ENCODE assay signal across 10 cellular contexts in the genomic region with DNA sequence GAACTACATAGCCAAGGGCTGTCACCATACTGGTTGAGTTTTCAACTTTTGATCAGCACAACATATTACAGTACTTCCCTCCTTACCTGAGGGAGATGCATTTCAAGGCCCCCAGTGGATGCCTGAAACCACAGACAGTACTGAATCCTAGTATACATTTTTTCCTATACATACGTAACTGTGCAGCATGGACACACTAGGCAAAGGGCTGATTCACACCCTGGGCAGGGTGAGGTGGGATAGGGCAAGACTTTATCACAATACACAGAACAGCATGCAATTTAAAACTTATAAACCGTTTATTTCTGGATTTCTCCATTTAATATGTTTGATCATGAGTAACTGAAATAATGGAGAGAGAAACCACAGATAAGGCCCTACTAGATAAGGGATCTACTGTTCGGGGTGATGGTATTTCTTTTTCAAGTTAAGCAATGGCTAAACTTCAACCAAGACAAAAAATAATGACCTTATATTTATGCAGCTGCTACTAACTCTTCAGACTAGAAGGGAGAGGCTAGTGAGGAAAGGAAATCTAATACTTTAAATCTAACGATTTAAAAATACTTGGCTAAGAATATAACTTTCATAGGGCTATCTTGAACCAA.
"Had no signal": no experiment of that assay in that cellular context is flagged by ENCODE, and none has a peak within 500 bp of the region (broad histone marks: within the 10 kb centered on the region; RNA-seq: fewer than 3 reads in every experiment).

No MANE protein-coding gene starts in this region.

- H3K36me3 ChIP-seq: left lung, pancreas, uterus had no signal

- H3K4me3 ChIP-seq: left lung, pancreas, uterus had no signal

- DNase-seq: activated CD4-positive, alpha-beta memory T cell treated with anti-CD3 and anti-CD28 coated beads for 36 hours; activated CD4-positive, alpha-beta T cell treated with anti-CD3 and anti-CD28 coated beads for 1 hour; activated gamma-delta T cell; activated T-cell treated with anti-CD3 and anti-CD28 coated beads, Interleukin-2, amount 50 U/mL, for 48 hours; aorta; islet precursor cell; left lung; pancreas; stimulated activated CD4-positive, alpha-beta T cell treated with anti-CD3 and anti-CD28 coated beads, Interleukin-4, amount 100 ng/mL, for 24 hours; uterus had no signal

- ATAC-seq: left lung, pancreas had no signal

- H3K9me3 ChIP-seq: left lung, pancreas, uterus had no signal
